21 cellular contexts compared by ENCODE assay signal in the genomic region with DNA sequence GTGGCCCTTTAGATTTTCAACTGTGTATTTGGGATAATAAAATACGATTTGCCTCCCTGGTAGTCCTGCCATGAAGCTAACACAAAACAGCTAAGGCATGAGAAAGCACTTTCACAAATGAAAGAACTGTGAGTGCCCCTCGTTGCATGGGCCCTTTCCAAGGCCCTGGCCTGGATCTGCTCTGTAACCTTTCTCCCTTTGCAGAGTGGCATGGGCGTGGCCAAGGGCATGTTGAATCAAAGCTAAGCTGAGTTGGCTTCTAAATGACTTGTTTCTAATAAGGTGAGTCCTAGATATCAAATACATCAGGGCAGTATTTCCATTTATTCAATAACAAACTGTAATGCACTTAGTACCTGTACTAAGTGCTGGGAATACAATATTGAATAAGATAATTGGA.
A peak's percentile ranks its signal among the peaks of the same experiment; 100 is the strongest.
DNase-seq lines count a peak whose midpoint lies in the region; FAIRE-seq and TF ChIP-seq lines count a peak whose summit lies in the region.
"Had no signal": no experiment of that assay in that cellular context is flagged by ENCODE, and none has a peak within 500 bp of the region (broad histone marks: within the 10 kb centered on the region; RNA-seq: fewer than 3 reads in every experiment).

No MANE protein-coding gene starts in this region.

- intact Hi-C loops in MCF 10A (cut with micrococcal nuclease), result loop anchor here (10.0 kb wide), 1 partner anchor 638 kb away; no protein-coding TSS in a partner anchor
- intact Hi-C loops in breast epithelium (cut with DNase I; ENCODE audit: low total_unique reads), result loop anchor here (10.0 kb wide), 1 partner anchor 248 kb away; no protein-coding TSS in a partner anchor
- intact Hi-C loops in thyroid gland (cut with DNase I), result no loop called here
- intact Hi-C loops in colonic mucosa (cut with DNase I), result loop anchor here (10.0 kb wide), 1 partner anchor 578 kb away; no protein-coding TSS in a partner anchor

- H3K9me3 ChIP-seq in breast epithelium (no peaks in the 10 kb centered on the region), keratinocyte (ENCODE audit: control insufficient read depth, low read depth, low read length) (no peaks in the 10 kb centered on the region), thyroid gland (no peaks in the 10 kb centered on the region), colonic mucosa (no peaks in the 10 kb centered on the region)
- H3K9me3 ChIP-seq: BLaER1, Caco-2 had no signal

- H3K36me3 Mint-ChIP-seq in MCF 10A (ENCODE audit: insufficient read depth, unreplicated experiment), result no peaks in the 10 kb centered on the region
- H3K36me3 Mint-ChIP-seq: CD4-positive, CD25-positive, alpha-beta regulatory T cell; CD8-positive, alpha-beta T cell had no signal

- H3K4me2 ChIP-seq in keratinocyte (ENCODE audit: control insufficient read depth, extremely low read depth, insufficient read depth, low read depth, low read length), result peak overlapping the region; percentile 2
- H3K4me2 ChIP-seq: BLaER1 had no signal

- H3K9me3 Mint-ChIP-seq in MCF 10A (ENCODE audit: unreplicated experiment), result no peaks in the 10 kb centered on the region
- H3K9me3 Mint-ChIP-seq: CD8-positive, alpha-beta T cell had no signal

- H3K4me1 ChIP-seq in breast epithelium (no peaks in the 10 kb centered on the region), keratinocyte (ENCODE audit: control insufficient read depth, extremely low read depth, insufficient read depth, low read length) (peaks cover 4% of the 10 kb centered on the region), thyroid gland (no peaks in the 10 kb centered on the region), colonic mucosa (no peaks in the 10 kb centered on the region)
- H3K4me1 ChIP-seq: BLaER1, Caco-2 had no signal

- H3K27me3 ChIP-seq in breast epithelium, result no peaks in the 10 kb centered on the region
- H3K27me3 ChIP-seq in keratinocyte (ENCODE audit: control insufficient read depth, extremely low read depth, insufficient read depth, low read length), result no peaks in the 10 kb centered on the region
- no peaks in the 10 kb centered on the region for H3K27me3 ChIP-seq in thyroid gland
- H3K27me3 ChIP-seq in colonic mucosa, result no peaks in the 10 kb centered on the region
- H3K27me3 ChIP-seq: BLaER1 had no signal

- H3K4me3 Mint-ChIP-seq in MCF 10A (ENCODE audit: unreplicated experiment), result no peak overlapping the region
- H3K4me3 Mint-ChIP-seq: B cell; CD4-positive, CD25-positive, alpha-beta regulatory T cell; CD8-positive, alpha-beta T cell had no signal

- BruUV-seq in MCF 10A (replicated peaks; lab: Mats Ljungman, UMichigan), result no TSS peak

- POLR2A ChIA-PET in MCF 10A (lab: Yijun Ruan, JAX), result interaction anchor here (0.5 to 0.7 kb wide), 3 partner anchors 8 to 309 kb away, joined by 3 read pairs; no protein-coding TSS in a partner anchor

- H3K27ac ChIP-seq in breast epithelium (no peak overlapping the region), keratinocyte (ENCODE audit: control insufficient read depth, insufficient read depth, low read length) (no peak overlapping the region), thyroid gland (no peak overlapping the region), colonic mucosa (no peak overlapping the region)
- H3K27ac ChIP-seq: 22Rv1, BLaER1, C4-2B had no signal

- H3K4me3 ChIP-seq in breast epithelium (no peak overlapping the region), keratinocyte (ENCODE audit: control insufficient read depth in 2 of 3, extremely low read depth in 1 of 3, insufficient read depth in 2 of 3, low read depth in 1 of 3, low read length in 3 of 3) (no peak overlapping the region), thyroid gland (replicated peaks in 1 of 3) (no peak overlapping the region), colonic mucosa (no peak overlapping the region)
- H3K4me3 ChIP-seq: BLaER1 had no signal

- no peak overlapping the region for H3K27ac Mint-ChIP-seq in MCF 10A (ENCODE audit: low read depth, unreplicated experiment)
- H3K27ac Mint-ChIP-seq: B cell; CD4-positive, CD25-positive, alpha-beta regulatory T cell; CD8-positive, alpha-beta T cell had no signal

- TF ChIP-seq POLR2A in breast epithelium (IDR thresholded peaks at IDR 0.05) (no peak), thyroid gland (IDR thresholded peaks at IDR 0.05) (no peak)

- no peak for TF ChIP-seq CTCF in MCF 10A (IDR thresholded peaks at IDR 0.05; ENCODE audit: unreplicated experiment)
- no peak for TF ChIP-seq CTCF in breast epithelium (IDR thresholded peaks at IDR 0.05)
- no peak for TF ChIP-seq CTCF in keratinocyte (optimal IDR thresholded peaks at IDR 0.05 in 1 of 3, IDR thresholded peaks at IDR 0.05 in 1 of 3, conservative IDR thresholded peaks at IDR 0.05 in 1 of 3; ENCODE audit: extremely low read depth in 1 of 3, insufficient read depth in 2 of 3, low read length in 3 of 3)
- no peak for TF ChIP-seq CTCF in thyroid gland (IDR thresholded peaks at IDR 0.05)
- TF ChIP-seq CTCF in colonic mucosa (IDR thresholded peaks at IDR 0.05), result no peak

- H3K36me3 ChIP-seq in breast epithelium (no peaks in the 10 kb centered on the region), keratinocyte (ENCODE audit: control insufficient read depth in 2 of 2, extremely low read depth in 1 of 2, insufficient read depth in 2 of 2, low read length in 2 of 2) (no peaks in the 10 kb centered on the region), thyroid gland (no peaks in the 10 kb centered on the region), colonic mucosa (no peaks in the 10 kb centered on the region)
- H3K36me3 ChIP-seq: BLaER1 had no signal

- no peaks in the 10 kb centered on the region for H3K27me3 Mint-ChIP-seq in MCF 10A (ENCODE audit: insufficient read depth, unreplicated experiment)

- CTCF ChIA-PET in MCF 10A (lab: Yijun Ruan, JAX), result interaction anchor here (0.6 to 9.4 kb wide), 5 partner anchors 19 to 481 kb away, joined by 3 to 147 read pairs (median 4); no protein-coding TSS in a partner anchor

- DNase-seq in MCF 10A (ENCODE audit: unreplicated experiment) (peak; percentile 16), breast epithelium (ENCODE audit: low spot score in 2 of 2) (no peak), keratinocyte (ENCODE audit: low read depth, low spot score) (no peak), thyroid gland (peak; percentile 59 to 60), colonic mucosa (no peak), frontal cortex (ENCODE audit: low spot score in 2 of 2) (no peak)
- DNase-seq: Caco-2; CD4-positive, CD25-positive, alpha-beta regulatory T cell; CD8-positive, alpha-beta T cell; DMS153; DND-41; H7; HCEC 1CT had no signal

- no peak overlapping the region for H2AFZ ChIP-seq in keratinocyte (ENCODE audit: control insufficient read depth, low read length)

- no peaks in the 10 kb centered on the region for H3K9me1 ChIP-seq in keratinocyte (ENCODE audit: control insufficient read depth, extremely low read depth, insufficient read depth, low read length)

- no peaks in the 10 kb centered on the region for H3K79me2 ChIP-seq in keratinocyte (ENCODE audit: control insufficient read depth, insufficient read depth, low read length)

- H3K9ac ChIP-seq in keratinocyte (ENCODE audit: control insufficient read depth, extremely low read depth, insufficient read depth, low read length), result no peak overlapping the region
- H3K9ac ChIP-seq in colonic mucosa (ENCODE audit: low read depth in 2 of 2, low read length in 2 of 2), result no peak overlapping the region
- H3K9ac ChIP-seq: BLaER1 had no signal

- no peaks in the 10 kb centered on the region for H4K20me1 ChIP-seq in keratinocyte (ENCODE audit: control insufficient read depth, extremely low read depth, insufficient read depth, low read length)
- H4K20me1 ChIP-seq: BLaER1 had no signal

- FAIRE-seq in keratinocyte (lab: Jason Lieb, UNC) (peak; percentile 57), frontal cortex (lab: Jason Lieb, UNC) (no peak)
- FAIRE-seq: A204.1, G401.6, GM12892, H1 had no signal

- H3K4me1 Mint-ChIP-seq in MCF 10A (ENCODE audit: insufficient read depth, unreplicated experiment), result peaks cover 5% of the 10 kb centered on the region
- H3K4me1 Mint-ChIP-seq: B cell; CD4-positive, CD25-positive, alpha-beta regulatory T cell had no signal

- dilution Hi-C loops in keratinocyte (cut with MboI; ENCODE audit: extremely low pct_ligation_motif_present, low sequenced_read_pairs), result no loop called here

- WGBS in thyroid gland, 2 donors, result 65% methylated on average over 3 of the region's 3 CpGs

Comparison
In these comparisons a context has a peak if more than half of its experiments do, and no peak if none do; other contexts are left out.
1. DNase-seq: peak in MCF 10A (single experiment) and thyroid gland (2 of 2); none in breast epithelium (0 of 2), keratinocyte (single experiment), colonic mucosa (single experiment) and frontal cortex (0 of 2).